ENCODE assay signal across 9 cellular contexts in the genomic region with DNA sequence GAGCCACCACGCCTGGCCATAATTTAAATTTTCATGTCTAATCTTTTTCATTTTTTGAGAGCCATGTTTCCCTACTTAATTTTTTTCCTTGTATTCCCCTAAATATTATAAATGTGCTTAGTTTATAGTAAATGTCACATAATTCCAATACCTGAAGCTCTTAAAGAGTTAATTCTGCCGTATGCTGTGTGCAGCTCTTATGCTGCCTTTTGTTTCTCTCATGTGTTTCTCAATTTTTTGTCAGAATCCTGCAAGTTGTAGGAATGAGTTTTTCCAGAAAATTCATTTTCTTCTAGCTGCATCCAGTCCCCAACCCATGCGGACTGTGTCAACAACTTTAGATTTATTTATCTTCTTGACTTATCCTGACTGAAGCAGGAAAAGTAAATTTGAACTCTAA.
"Had no signal": no experiment of that assay in that cellular context is flagged by ENCODE, and none has a peak within 500 bp of the region (broad histone marks: within the 10 kb centered on the region; RNA-seq: fewer than 3 reads in every experiment).

No MANE protein-coding gene starts in this region.

- H3K9me3 ChIP-seq: HAP-1 had no signal

- H3K36me3 ChIP-seq: HAP-1 had no signal

- H3K4me3 ChIP-seq: GM23248, HAP-1, K562 had no signal

- FAIRE-seq: K562 had no signal

- H3K27ac ChIP-seq: GM23248, HL-60 had no signal

- DNase-seq: GM23248, GOT3, H7, HFFc6, IMR-90 had no signal

- H3K9ac ChIP-seq: GM23248 had no signal

- H3K4me3 Mint-ChIP-seq: HFFc6 had no signal

- ATAC-seq: HCT116, K562 had no signal

- H3K4me1 ChIP-seq: HAP-1 had no signal

- H3K27ac Mint-ChIP-seq: HFFc6 had no signal

- H2AFZ ChIP-seq: GM23248 had no signal
